8 cellular contexts compared by ENCODE assay signal in genomic region chr19:33080761-33081681, GRCh38. TPM values are rescaled to one million over a fixed set of nuclear protein-coding genes. Genes with fewer than 3 reads are reported as not detected.
DNase-seq lines count a peak whose midpoint lies in the region; ATAC-seq and TF ChIP-seq lines count a peak whose summit lies in the region.

GPATCH1 (plus strand) TSS chr19:33081181; CDS start chr19:33081194, 13 bp downstream.

- H3K9me3 ChIP-seq in ES-I3 (ENCODE audit: control insufficient read depth, insufficient read depth, low read length) (no peaks in the 10 kb centered on the region), MG63 (no peaks in the 10 kb centered on the region), gastroesophageal sphincter (no peaks in the 10 kb centered on the region), neutrophil (no peaks in the 10 kb centered on the region)

- ATAC-seq in gastroesophageal sphincter: peak; percentile 97

- no peaks in the 10 kb centered on the region for H3K36me3 ChIP-seq in ES-I3 (ENCODE audit: insufficient read depth, low read length)
- H3K36me3 ChIP-seq in H7 (replicated peaks; ENCODE audit: control insufficient read depth, insufficient read depth, low read length): no peaks in the 10 kb centered on the region; the same call in 1 of the 2 replicates
- H3K36me3 ChIP-seq in MG63: peaks cover 6% of the 10 kb centered on the region
- peaks cover 0 to 6% of the 10 kb centered on the region in 2 donors for H3K36me3 ChIP-seq in gastroesophageal sphincter
- H3K36me3 ChIP-seq in neutrophil: no peaks in the 10 kb centered on the region

- H3K4me3 ChIP-seq in H7 (ENCODE audit: insufficient read depth, low read depth, low read length) (peak within 1 kb of the TSS; percentile 91), MG63 (peak within 1 kb of the TSS; percentile 91), gastroesophageal sphincter (peak within 1 kb of the TSS; percentile 71 to 87), neutrophil (ENCODE audit: low read depth in 1 of 2, low read length in 1 of 2) (peak within 1 kb of the TSS; percentile 94 to 99)

- no peak for TF ChIP-seq EP300 in gastroesophageal sphincter (IDR thresholded peaks at IDR 0.05)

- peak in 1 of 2 donors; percentile 41 for TF ChIP-seq POLR2A in gastroesophageal sphincter (IDR thresholded peaks at IDR 0.05)

- H3K9ac ChIP-seq in ES-I3 (ENCODE audit: low read depth, low read length): peak within 1 kb of the TSS; percentile 96

- TF ChIP-seq CTCF in gastroesophageal sphincter (IDR thresholded peaks at IDR 0.05) (no peak), neutrophil (IDR thresholded peaks at IDR 0.05) (no peak)

- peak within 1 kb of the TSS; percentile 30 to 83 (median 80) for H3K27ac ChIP-seq in gastroesophageal sphincter
- peak within 1 kb of the TSS; percentile 75 for H3K27ac ChIP-seq in neutrophil
- H3K27ac ChIP-seq in substantia nigra (ENCODE audit: low read depth, low read length, poor library complexity, severe bottlenecking): peak within 1 kb of the TSS; percentile 83

- H3K27me3 ChIP-seq in H7 (ENCODE audit: control insufficient read depth, insufficient read depth, low read length) (no peaks in the 10 kb centered on the region), MG63 (no peaks in the 10 kb centered on the region), gastroesophageal sphincter (peaks cover 6% of the 10 kb centered on the region), neutrophil (peaks cover 18% of the 10 kb centered on the region)

- WGBS in gastroesophageal sphincter (ENCODE audit: low coverage in 1 of 2), 2 donors: 0 to 1% methylated on average over 22 to 24 of the region's 62 CpGs

- H3K4me1 ChIP-seq in ES-I3 (ENCODE audit: insufficient read depth, low read length): peaks cover 10% of the 10 kb centered on the region
- H3K4me1 ChIP-seq in gastroesophageal sphincter: peaks cover 0 to 21% (median 9%) of the 10 kb centered on the region in 3 donors
- peaks cover 18 to 20% of the 10 kb centered on the region in 2 experiments for H3K4me1 ChIP-seq in neutrophil (ENCODE audit: control insufficient read depth in 1 of 2, insufficient read depth in 1 of 2, low read depth in 1 of 2, low read length in 1 of 2)

- DNase-seq in H7: peak; percentile 97
- peak; percentile 96 for DNase-seq in MG63
- peak; percentile 85 for DNase-seq in SK-N-DZ (ENCODE audit: low spot score)
- peak; percentile 88 for DNase-seq in activated naive CD4-positive, alpha-beta T cell treated with Interleukin-2 at 50 U/mL for 16 hours
- peak; percentile 30 to 94 (median 85) for DNase-seq in substantia nigra (lab: John Stamatoyannopoulos, UW)

RNA-seq across cellular contexts. Expression of gene GPATCH1, which starts in this region (rescaled TPM):
- total RNA-seq in H7 (2014; rRNA removed; shearing (Covaris generic)): 5.5 and 6.5 TPM in 2 replicates
- total RNA-seq in MG63 (2014; rRNA removed; shearing (Covaris generic); ENCODE audit: low replicate concordance): 6.4 and 6.5 TPM in 2 replicates
- polyA plus RNA-seq in SK-N-DZ (2014; cell fraction: cytosol; rRNA removed): 4.6 and 7.1 TPM in 2 replicates
- polyA plus RNA-seq in SK-N-DZ (2014; cell fraction: nucleus; rRNA removed): 6.8 and 11.1 TPM in 2 replicates
- total RNA-seq in gastroesophageal sphincter: 10 to 100 TPM in 1 of 4 donors, 1 to 10 TPM in 3; 6.2 to 10.4 (median 6.8) TPM

Comparison
In these comparisons a context has a peak if more than half of its experiments do, and no peak if none do; other contexts are left out.
1. Peak in every context shown above with its lines: DNase-seq, ATAC-seq, H3K4me3 ChIP-seq and H3K27ac ChIP-seq.